13 cellular contexts compared by ENCODE assay signal in genomic region chr9:19492775-19493173, GRCh38.
DNase-seq lines count a peak whose midpoint lies in the region; ATAC-seq, FAIRE-seq and TF ChIP-seq lines count a peak whose summit lies in the region.
"Had no signal": no experiment of that assay in that cellular context is flagged by ENCODE, and none has a peak within 500 bp of the region (broad histone marks: within the 10 kb centered on the region; RNA-seq: fewer than 3 reads in every experiment).

No MANE protein-coding gene starts in this region.

- no peaks in the 10 kb centered on the region for H3K9me3 ChIP-seq in CD8-positive, alpha-beta memory T cell (ENCODE audit: low read length)
- H3K9me3 ChIP-seq in colonic mucosa (no peaks in the 10 kb centered on the region), HepG2 (ENCODE audit: low read length) (no peaks in the 10 kb centered on the region)
- H3K9me3 ChIP-seq: pancreas, thyroid gland had no signal

- peaks cover 21 to 33% of the 10 kb centered on the region in 2 donors for H3K27me3 Mint-ChIP-seq in CD8-positive, alpha-beta memory T cell
- H3K27me3 Mint-ChIP-seq in central memory CD8-positive, alpha-beta T cell: peaks cover 37% of the 10 kb centered on the region

- no peak overlapping the region for H3K4me3 ChIP-seq in CD8-positive, alpha-beta memory T cell (ENCODE audit: low read length)
- H3K4me3 ChIP-seq in skeletal muscle cell (ENCODE audit: low read depth, low read length) (peak overlapping the region; percentile 44), colonic mucosa (no peak overlapping the region), HepG2 (replicated peaks in 1 of 3; ENCODE audit: insufficient read depth in 1 of 3, low read depth in 2 of 3, low read length in 3 of 3) (no peak overlapping the region)
- H3K4me3 ChIP-seq: PC-9, thyroid gland had no signal

- POLR2A ChIA-PET in CD8-positive, alpha-beta memory T cell (lab: Charles Lee): interaction anchor here (0.5 kb wide), 1 partner anchor 545 kb away, joined by 3 read pairs; no protein-coding TSS in a partner anchor
- POLR2A ChIA-PET in HepG2 (lab: Yijun Ruan, JAX): no interaction called here

- DNase-seq in CD8-positive, alpha-beta memory T cell: no peak
- DNase-seq in central memory CD8-positive, alpha-beta T cell (ENCODE audit: low spot score in 2 of 2): no peak
- DNase-seq in skeletal muscle cell (ENCODE audit: low read depth): no peak
- no peak for DNase-seq in colonic mucosa
- no peak for DNase-seq in HepG2 (ENCODE audit: low spot score)
- DNase-seq in frontal cortex (ENCODE audit: low spot score in 2 of 2): no peak

- H3K27ac Mint-ChIP-seq in CD8-positive, alpha-beta memory T cell: no peak overlapping the region
- H3K27ac Mint-ChIP-seq in central memory CD8-positive, alpha-beta T cell (ENCODE audit: low read depth): no peak overlapping the region
- H3K27ac Mint-ChIP-seq: activated CD4-positive, alpha-beta memory T cell treated with anti-CD3 and anti-CD28 coated beads, Interleukin-2, amount 10 ng/mL, durations not matched to agents 7 days and 5 days had no signal

- no peak for FAIRE-seq in HepG2 (lab: Jason Lieb, UNC)
- FAIRE-seq in frontal cortex (lab: Jason Lieb, UNC): no peak
- FAIRE-seq: TTC549 had no signal

- TF ChIP-seq CTCF in colonic mucosa (IDR thresholded peaks at IDR 0.05) (no peak), HepG2 (CRISPR knock-in tag; IDR thresholded peaks at IDR 0.05) (no peak)

- no peaks in the 10 kb centered on the region for H3K36me3 ChIP-seq in CD8-positive, alpha-beta memory T cell (ENCODE audit: insufficient read depth, low read length)
- H3K36me3 ChIP-seq in colonic mucosa (no peaks in the 10 kb centered on the region), HepG2 (replicated peaks in 1 of 2; ENCODE audit: control insufficient read depth in 1 of 2, insufficient read depth in 2 of 2, low read length in 2 of 2) (no peaks in the 10 kb centered on the region)
- H3K36me3 ChIP-seq: pancreas, thyroid gland had no signal

- no peaks in the 10 kb centered on the region for H3K9me3 Mint-ChIP-seq in CD8-positive, alpha-beta memory T cell
- no peaks in the 10 kb centered on the region for H3K9me3 Mint-ChIP-seq in central memory CD8-positive, alpha-beta T cell
- H3K9me3 Mint-ChIP-seq: activated CD4-positive, alpha-beta memory T cell treated with anti-CD3 and anti-CD28 coated beads, Interleukin-2, amount 10 ng/mL, durations not matched to agents 7 days and 5 days had no signal

- in situ Hi-C loops in HepG2 (cut with HindIII; ENCODE audit: extremely low pct_ligation_motif_present, low pct_unique_long_range_greater_than_20kb): loop anchor here (25.0 kb wide), 1 partner anchor 1620 kb away; no protein-coding TSS in a partner anchor

- TF ChIP-seq RAD21 in HepG2 (CRISPR knock-in tag; IDR thresholded peaks at IDR 0.05): no peak

- no peaks in the 10 kb centered on the region for H3K79me2 ChIP-seq in HepG2 (ENCODE audit: insufficient read depth, low read length)

- no peak overlapping the region for H3K27ac ChIP-seq in CD8-positive, alpha-beta memory T cell (ENCODE audit: low read depth, low read length)
- H3K27ac ChIP-seq in colonic mucosa (no peak overlapping the region), HepG2 (ENCODE audit: extremely low read length, insufficient read depth, low read length) (no peak overlapping the region)
- H3K27ac ChIP-seq: C4-2B, pancreas, PC-9, thyroid gland had no signal

- H2AFZ ChIP-seq in HepG2 (ENCODE audit: low read length): no peak overlapping the region
- H2AFZ ChIP-seq: PC-9 had no signal

- BruUV-seq in HepG2 (replicated peaks; lab: Mats Ljungman, UMichigan): no TSS peak

- H3K27me3 ChIP-seq in CD8-positive, alpha-beta memory T cell (ENCODE audit: insufficient read depth, low read length, poor library complexity, severe bottlenecking): no peaks in the 10 kb centered on the region
- H3K27me3 ChIP-seq in colonic mucosa (no peaks in the 10 kb centered on the region), HepG2 (ENCODE audit: control insufficient read depth in 1 of 2, insufficient read depth in 2 of 2, low read length in 2 of 2) (peaks cover 2 to 14% of the 10 kb centered on the region in 2 experiments; a peak in 2 of 5 replicates)
- H3K27me3 ChIP-seq: pancreas, thyroid gland had no signal

- CTCF ChIA-PET in CD8-positive, alpha-beta memory T cell (lab: Charles Lee): interaction anchor here (2.9 kb wide), 1 partner anchor 28 kb away, joined by 12 read pairs; no protein-coding TSS in a partner anchor
- CTCF ChIA-PET in HepG2 (lab: Yijun Ruan, JAX; ENCODE audit: low intra/inter-chr PET ratio, low total read pairs): no interaction called here

- H3K36me3 Mint-ChIP-seq in CD8-positive, alpha-beta memory T cell: no peaks in the 10 kb centered on the region
- H3K36me3 Mint-ChIP-seq in central memory CD8-positive, alpha-beta T cell (ENCODE audit: insufficient read depth): no peaks in the 10 kb centered on the region

- no peak overlapping the region for H3K4me2 ChIP-seq in HepG2 (ENCODE audit: low read depth, low read length)

- peak; percentile 13 for ATAC-seq in GM21529 (IDR thresholded peaks at IDR 0.05; ENCODE audit: unreplicated experiment)
- ATAC-seq in central memory CD8-positive, alpha-beta T cell (replicated peaks; ENCODE audit: extremely low read depth, poor library complexity, severe bottlenecking): no peak
- ATAC-seq in HepG2: no peak

- intact Hi-C loops in colonic mucosa (cut with DNase I): loop anchor here (10.0 kb wide), 1 partner anchor 1622 kb away; no protein-coding TSS in a partner anchor
- intact Hi-C loops in HepG2 (cut with micrococcal nuclease; ENCODE audit: unreplicated experiment): loop anchor here (5.0 kb wide), 2 partner anchors 145 to 1620 kb away; no protein-coding TSS in a partner anchor

- no peak overlapping the region for H3K9ac ChIP-seq in colonic mucosa (ENCODE audit: low read depth in 2 of 2, low read length in 2 of 2)
- no peak overlapping the region for H3K9ac ChIP-seq in HepG2 (ENCODE audit: insufficient read depth, low read depth, low read length)

- peaks cover 10 to 14% (median 13%) of the 10 kb centered on the region in 3 donors for H3K4me1 Mint-ChIP-seq in CD8-positive, alpha-beta memory T cell
- H3K4me1 Mint-ChIP-seq in central memory CD8-positive, alpha-beta T cell: peaks cover 12% of the 10 kb centered on the region

- peaks cover 6% of the 10 kb centered on the region for H3K4me1 ChIP-seq in CD8-positive, alpha-beta memory T cell (ENCODE audit: insufficient read depth, low read length)
- H3K4me1 ChIP-seq in colonic mucosa: no peaks in the 10 kb centered on the region
- H3K4me1 ChIP-seq in HepG2 (ENCODE audit: insufficient read depth, low read length): no peaks in the 10 kb centered on the region
- H3K4me1 ChIP-seq: pancreas had no signal

- TF ChIP-seq EP300 in HepG2 (IDR thresholded peaks at IDR 0.05; ENCODE audit: low read depth in 2 of 2, low read length in 2 of 2) (no peak), HepG2 (CRISPR knock-in tag; IDR thresholded peaks at IDR 0.05; ENCODE audit: borderline replicate concordance) (no peak)

- H4K20me1 ChIP-seq in HepG2 (ENCODE audit: insufficient read depth, low read length): no peaks in the 10 kb centered on the region

- no peak for TF ChIP-seq POLR2A in HepG2 (IDR thresholded peaks at IDR 0.05; ENCODE audit: insufficient read depth in 1 of 2, low read depth in 2 of 2, low read length in 2 of 2)

- 21% methylated on average over 4 of the region's 4 CpGs for WGBS in HepG2 (ENCODE audit: low lambda C conversion rate)

- H3K4me3 Mint-ChIP-seq in CD8-positive, alpha-beta memory T cell: peak overlapping the region in 4 of 7 donors; percentile 44 to 59 (median 50)
- H3K4me3 Mint-ChIP-seq in central memory CD8-positive, alpha-beta T cell: peak overlapping the region; percentile 43

TF ChIP-seq in HepG2, 621 proteins besides CTCF, POLR2A, EP300 and RAD21:
- TF ChIP-seq MBNL3 (CRISPR knock-in tag; conservative IDR thresholded peaks at IDR 0.05): no peak
- TF ChIP-seq, protein P1, sequence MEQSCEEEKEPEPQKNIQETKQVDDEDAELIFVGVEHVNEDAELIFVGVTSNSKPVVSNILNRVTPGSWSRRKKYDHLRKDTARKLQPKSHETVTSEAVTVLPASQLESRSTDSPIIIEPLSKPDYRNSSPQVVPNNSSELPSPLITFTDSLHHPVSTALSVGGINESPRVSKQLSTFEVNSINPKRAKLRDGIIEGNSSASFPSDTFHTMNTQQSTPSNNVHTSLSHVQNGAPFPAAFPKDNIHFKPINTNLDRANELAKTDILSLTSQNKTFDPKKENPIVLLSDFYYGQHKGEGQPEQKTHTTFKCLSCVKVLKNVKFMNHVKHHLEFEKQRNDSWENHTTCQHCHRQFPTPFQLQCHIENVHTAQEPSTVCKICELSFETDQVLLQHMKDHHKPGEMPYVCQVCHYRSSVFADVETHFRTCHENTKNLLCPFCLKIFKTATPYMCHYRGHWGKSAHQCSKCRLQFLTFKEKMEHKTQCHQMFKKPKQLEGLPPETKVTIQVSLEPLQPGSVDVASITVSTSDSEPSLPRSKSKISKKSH (CRISPR knock-in tag; IDR thresholded peaks at IDR 0.05; ENCODE audit: borderline replicate concordance): no peak
- no peak for TF ChIP-seq ZNF333 (CRISPR knock-in tag; IDR thresholded peaks at IDR 0.05; ENCODE audit: borderline replicate concordance)
- TF ChIP-seq PRPF4 (IDR thresholded peaks at IDR 0.05; ENCODE audit: low read depth, low read length, poor library complexity, severe bottlenecking): no peak
- no peak for TF ChIP-seq ZNF766 (CRISPR knock-in tag; IDR thresholded peaks at IDR 0.05; ENCODE audit: borderline replicate concordance)
- no peak for TF ChIP-seq GATA4 (IDR thresholded peaks at IDR 0.05; ENCODE audit: borderline replicate concordance, low read depth)
- no peak for TF ChIP-seq MED1 (CRISPR knock-in tag; IDR thresholded peaks at IDR 0.05)
- TF ChIP-seq NCOR1 (IDR thresholded peaks at IDR 0.05; ENCODE audit: borderline replicate concordance, low read length): no peak
- TF ChIP-seq NKX3-1 (CRISPR knock-in tag; IDR thresholded peaks at IDR 0.05): no peak
- TF ChIP-seq ZNF343 (CRISPR knock-in tag; IDR thresholded peaks at IDR 0.05): no peak
